Comparison of ENCODE assay signal across 8 cellular contexts in the genomic region with DNA sequence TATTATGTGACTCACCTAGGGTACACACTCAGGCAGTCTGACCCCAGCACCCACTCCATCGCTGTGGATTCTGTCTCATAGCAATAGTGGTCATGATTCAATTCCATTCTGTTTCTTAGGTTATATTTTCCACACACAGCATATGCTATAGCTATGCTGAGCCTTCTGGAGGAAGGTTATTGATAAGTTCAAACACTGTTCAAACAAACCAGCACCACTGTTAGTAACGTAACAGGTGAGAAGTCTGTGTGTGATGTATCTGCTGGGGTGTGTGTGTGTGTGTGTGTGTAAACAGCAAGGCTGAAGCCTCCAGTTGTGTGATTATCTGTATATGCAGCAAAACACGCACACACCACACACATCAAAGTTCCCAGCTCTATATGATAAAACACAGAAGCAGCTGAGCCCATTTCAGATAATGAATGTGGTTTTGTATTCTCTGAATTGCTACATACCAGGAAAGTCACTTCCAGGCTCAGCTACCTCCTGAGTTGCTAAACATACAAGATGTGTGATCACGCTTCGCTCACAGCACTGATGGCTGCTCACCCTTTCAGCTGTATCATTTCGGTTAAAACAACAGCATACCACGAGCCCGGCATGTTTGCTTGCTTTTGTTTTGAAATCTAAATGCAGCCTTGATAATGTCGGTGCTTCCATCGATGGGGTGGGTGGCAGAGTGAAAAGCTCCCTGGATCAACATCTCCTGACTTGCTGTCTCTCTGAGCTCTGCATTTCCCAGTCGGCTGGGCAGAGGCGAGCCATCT. TPM values are rescaled to one million over a fixed set of nuclear protein-coding genes. Genes with fewer than 3 reads are reported as not detected.
DNase-seq lines count a peak whose midpoint lies in the region; ATAC-seq, FAIRE-seq and TF ChIP-seq lines count a peak whose summit lies in the region.

No MANE protein-coding gene starts in this region.

- 2% methylated on average over 11 of the region's 12 CpGs for WGBS in HepG2 (ENCODE audit: low lambda C conversion rate)

- peak overlapping the region; percentile 48; the same call in 1 of the 2 replicates for H2AFZ ChIP-seq in Karpas-422 (ENCODE audit: low read length)
- no peak overlapping the region for H2AFZ ChIP-seq in HepG2 (ENCODE audit: low read length)

- no peaks in the 10 kb centered on the region for H3K9me2 ChIP-seq in Karpas-422 (replicated peaks; ENCODE audit: insufficient read depth, low read length)

- H3K36me3 ChIP-seq in A673 (ENCODE audit: insufficient read depth, low read length, poor library complexity, severe bottlenecking) (no peaks in the 10 kb centered on the region), Karpas-422 (ENCODE audit: insufficient read depth, low read length) (no peaks in the 10 kb centered on the region), HepG2 (replicated peaks in 1 of 2; ENCODE audit: control insufficient read depth in 1 of 2, insufficient read depth in 2 of 2, low read length in 2 of 2) (no peaks in the 10 kb centered on the region)

- H3K4me3 ChIP-seq in A673 (ENCODE audit: low read depth, low read length, poor library complexity, severe bottlenecking), result peak overlapping the region; percentile 14
- peak overlapping the region; percentile 9; the same call in 1 of the 2 replicates for H3K4me3 ChIP-seq in Karpas-422 (ENCODE audit: low read length)
- H3K4me3 ChIP-seq in HepG2 (replicated peaks in 1 of 3; ENCODE audit: insufficient read depth in 1 of 3, low read depth in 2 of 3, low read length in 3 of 3), result peak overlapping the region; percentile 30 to 65 (median 54)

- TF ChIP-seq CTCF in A673 (conservative IDR thresholded peaks at IDR 0.05; ENCODE audit: low read depth, low read length) (no peak), HepG2 (CRISPR knock-in tag; IDR thresholded peaks at IDR 0.05) (no peak)

- 0 out of 4 replicates have a peak, but pooled peaks of 1 of the 2 experiments have one; percentile 50 for TF ChIP-seq POLR2A in HepG2 (IDR thresholded peaks at IDR 0.05; ENCODE audit: insufficient read depth in 1 of 2, low read depth in 2 of 2, low read length in 2 of 2)

- no peaks in the 10 kb centered on the region for H3K27me3 ChIP-seq in A673 (replicated peaks; ENCODE audit: insufficient read depth, low read depth, low read length, poor library complexity)
- no peaks in the 10 kb centered on the region for H3K27me3 ChIP-seq in Karpas-422 (ENCODE audit: low read length)
- H3K27me3 ChIP-seq in HepG2 (ENCODE audit: control insufficient read depth in 1 of 2, insufficient read depth in 2 of 2, low read length in 2 of 2), result no peaks in the 10 kb centered on the region

- H3K4me2 ChIP-seq in Karpas-422 (ENCODE audit: low read depth, low read length, poor library complexity, severe bottlenecking), result peak overlapping the region; percentile 46
- H3K4me2 ChIP-seq in HepG2 (ENCODE audit: low read depth, low read length), result peak overlapping the region; percentile 95

- POLR2A ChIA-PET in A673 (lab: Charles Lee; ENCODE audit: low non-redundant PET), result interaction anchor here (0.6 kb wide), 2 partner anchors 486 to 520 kb away, joined by 3 to 4 read pairs; no protein-coding TSS in a partner anchor
- POLR2A ChIA-PET in HepG2 (lab: Yijun Ruan, JAX), result interaction anchor here (0.9 to 6.2 kb wide), 20 partner anchors 8 to 274 kb away, joined by 3 to 129 read pairs (median 8); a partner anchor contains a TSS

- CTCF ChIA-PET in A673 (lab: Charles Lee), result no interaction called here
- CTCF ChIA-PET in HepG2 (lab: Yijun Ruan, JAX; ENCODE audit: low intra/inter-chr PET ratio, low total read pairs), result no interaction called here

- H3K27ac ChIP-seq in A673 (ENCODE audit: low read depth, low read length, poor library complexity, severe bottlenecking), result peak overlapping the region; percentile 91
- no peak overlapping the region for H3K27ac ChIP-seq in Karpas-422 (ENCODE audit: low read length)
- H3K27ac ChIP-seq in HepG2 (ENCODE audit: extremely low read length, insufficient read depth, low read length), result peak overlapping the region; percentile 99

- H4K20me1 ChIP-seq in Karpas-422 (ENCODE audit: insufficient read depth, low read depth, low read length), result no peaks in the 10 kb centered on the region
- H4K20me1 ChIP-seq in HepG2 (ENCODE audit: insufficient read depth, low read length), result no peaks in the 10 kb centered on the region

- H3K9me3 ChIP-seq in A673 (ENCODE audit: low read depth, low read length, poor library complexity, severe bottlenecking) (no peaks in the 10 kb centered on the region), Karpas-422 (ENCODE audit: low read length) (no peaks in the 10 kb centered on the region), HepG2 (ENCODE audit: low read length) (no peaks in the 10 kb centered on the region)

- H3K79me2 ChIP-seq in Karpas-422 (ENCODE audit: low read length), result no peaks in the 10 kb centered on the region
- peaks cover 17% of the 10 kb centered on the region for H3K79me2 ChIP-seq in HepG2 (ENCODE audit: insufficient read depth, low read length)

- in situ Hi-C loops in HepG2 (cut with HindIII; ENCODE audit: extremely low pct_ligation_motif_present, low pct_unique_long_range_greater_than_20kb), result no loop called here

- TF ChIP-seq RAD21 in HepG2 (CRISPR knock-in tag; IDR thresholded peaks at IDR 0.05), result no peak

- TF ChIP-seq EP300 in HepG2 (IDR thresholded peaks at IDR 0.05; ENCODE audit: low read depth in 2 of 2, low read length in 2 of 2) (peak in 1 of 2 experiments; percentile 89; a peak in 2 of 4 replicates), HepG2 (CRISPR knock-in tag; IDR thresholded peaks at IDR 0.05; ENCODE audit: borderline replicate concordance) (peak; percentile 90)

- peak overlapping the region; percentile 40 for H3K9ac ChIP-seq in Karpas-422 (ENCODE audit: low read length)
- peak overlapping the region; percentile 91 for H3K9ac ChIP-seq in HepG2 (ENCODE audit: insufficient read depth, low read depth, low read length)

- intact Hi-C loops in A673 (cut with micrococcal nuclease; ENCODE audit: unreplicated experiment) (no loop called here), HepG2 (cut with micrococcal nuclease; ENCODE audit: unreplicated experiment) (loop anchor here (5.0 kb wide), 1 partner anchor 36 kb away; no protein-coding TSS in a partner anchor), sciatic nerve (cut with DNase I) (no loop called here)

- BruUV-seq in A673 (replicated peaks; lab: Mats Ljungman, UMichigan), result TSS peak; percentile 79
- TSS peak; percentile 60 for BruUV-seq in HepG2 (replicated peaks; lab: Mats Ljungman, UMichigan)

- DNase-seq in A673 (ENCODE audit: low spot score) (no peak), Karpas-422 (no peak), activated T-helper 1 cell treated with Interleukin-2 at 50 U/mL for 16 hours (ENCODE audit: low read depth) (peak; percentile 27), HepG2 (ENCODE audit: low spot score) (peak; percentile 95), NAMALWA (ENCODE audit: low spot score) (no peak), sciatic nerve (ENCODE audit: low spot score) (no peak), NCI-H69 (lab: John Stamatoyannopoulos, UW) (no peak)

- peak; percentile 94 for FAIRE-seq in HepG2 (lab: Jason Lieb, UNC)

- peaks cover 64% of the 10 kb centered on the region for H3K4me1 ChIP-seq in A673 (ENCODE audit: insufficient read depth, low read length, poor library complexity, severe bottlenecking)
- H3K4me1 ChIP-seq in Karpas-422 (ENCODE audit: low read length), result peaks cover 41% of the 10 kb centered on the region
- H3K4me1 ChIP-seq in HepG2 (ENCODE audit: insufficient read depth, low read length), result peaks cover 99% of the 10 kb centered on the region

- ATAC-seq in HepG2 (peak; percentile 76), HG03097 (IDR thresholded peaks at IDR 0.05; ENCODE audit: low FRiP score, unreplicated experiment) (no peak), sciatic nerve (no peak)

RNA-seq across cellular contexts. Expression of a gene that starts 6.8 kb away (rescaled TPM):
- total RNA-seq in A673 (2021) (6.3 and 6.4 TPM in 2 replicates), HepG2 (2016; rRNA removed; fragmentation: Illumina TruSeq; extraction: Trizol) (7.8 and 9.0 TPM in 2 replicates), sciatic nerve (75.3 TPM)
- 1.8 and 3.3 TPM in 2 replicates for total RNA-seq in Karpas-422 (2014; rRNA removed; shearing (Covaris generic); ENCODE audit: low replicate concordance)
- 2.1 and 2.5 TPM in 2 replicates for total RNA-seq in HepG2 (2016; cell fraction: cytosol; rRNA removed; fragmentation: Illumina TruSeq; extraction: Trizol; ENCODE audit: low read depth)
- 6.6 and 8.6 TPM in 2 replicates for total RNA-seq in HepG2 (2016; cell fraction: insoluble cytoplasmic fraction; rRNA removed; fragmentation: Illumina TruSeq; extraction: Trizol)
- 2.8 and 3.5 TPM in 2 replicates for total RNA-seq in HepG2 (2016; cell fraction: membrane; rRNA removed; fragmentation: Illumina TruSeq; extraction: Trizol)
- 14.8 and 16.4 TPM in 2 replicates for total RNA-seq in HepG2 (2016; cell fraction: nucleus; rRNA removed; fragmentation: Illumina TruSeq; extraction: Trizol)
- 8.0 and 9.3 TPM in 2 replicates for polyA plus RNA-seq in HepG2 (2011; rRNA removed)
- 3.1 and 3.2 TPM in 2 replicates for polyA plus RNA-seq in HepG2 (2011; cell fraction: cytosol; rRNA removed)
- 32.7 and 44.3 TPM in 2 replicates for polyA plus RNA-seq in HepG2 (2011; cell fraction: nucleus; rRNA removed)
- polyA plus RNA-seq in HepG2 (2012), result 3.7 and 4.9 TPM in 2 replicates
- polyA plus RNA-seq in HepG2 (2016; cell fraction: cytosol; fragmentation: Illumina TruSeq; extraction: Trizol; ENCODE audit: low read depth), result 0.24 and 0.25 TPM in 2 replicates
- polyA plus RNA-seq in HepG2 (2016; cell fraction: insoluble cytoplasmic fraction; fragmentation: Illumina TruSeq; extraction: Trizol; ENCODE audit: low read depth), result 2.0 and 2.7 TPM in 2 replicates
- 0.50 and 0.55 TPM in 2 replicates for polyA plus RNA-seq in HepG2 (2016; cell fraction: membrane; fragmentation: Illumina TruSeq; extraction: Trizol; ENCODE audit: low read depth)
- 10.7 and 10.9 TPM in 2 replicates for polyA plus RNA-seq in HepG2 (2016; cell fraction: nucleus; fragmentation: Illumina TruSeq; extraction: Trizol; ENCODE audit: insufficient read depth, low read depth)
- polyA minus RNA-seq in HepG2 (2011; rRNA and poly(A)+ RNA removed; ENCODE audit: low replicate concordance), result 0.72 and 21.2 TPM in 2 replicates
- polyA minus RNA-seq in HepG2 (2011; cell fraction: cytosol; rRNA and poly(A)+ RNA removed), result 6.8 and 8.6 TPM in 2 replicates
- 43.0 and 46.7 TPM in 2 replicates for polyA minus RNA-seq in HepG2 (2011; cell fraction: nucleus; rRNA and poly(A)+ RNA removed)

RNA-seq across cellular contexts. Expression of a gene that starts 11.6 kb away (rescaled TPM):
- total RNA-seq in A673 (2021), result 63.5 and 68.8 TPM in 2 replicates
- total RNA-seq in Karpas-422 (2014; rRNA removed; shearing (Covaris generic); ENCODE audit: low replicate concordance), result 69.7 and 74.6 TPM in 2 replicates
- total RNA-seq in HepG2 (2016; rRNA removed; fragmentation: Illumina TruSeq; extraction: Trizol), result 115 and 122 TPM in 2 replicates
- 141 and 162 TPM in 2 replicates for total RNA-seq in HepG2 (2016; cell fraction: cytosol; rRNA removed; fragmentation: Illumina TruSeq; extraction: Trizol; ENCODE audit: low read depth)
- total RNA-seq in HepG2 (2016; cell fraction: insoluble cytoplasmic fraction; rRNA removed; fragmentation: Illumina TruSeq; extraction: Trizol), result 99.8 and 128 TPM in 2 replicates
- 204 and 226 TPM in 2 replicates for total RNA-seq in HepG2 (2016; cell fraction: membrane; rRNA removed; fragmentation: Illumina TruSeq; extraction: Trizol)
- total RNA-seq in HepG2 (2016; cell fraction: nucleus; rRNA removed; fragmentation: Illumina TruSeq; extraction: Trizol), result 42.6 and 50.7 TPM in 2 replicates
- polyA plus RNA-seq in HepG2 (2011; rRNA removed), result 115 and 146 TPM in 2 replicates
- 68.6 and 128 TPM in 2 replicates for polyA plus RNA-seq in HepG2 (2011; cell fraction: cytosol; rRNA removed)
- 20.1 and 32.1 TPM in 2 replicates for polyA plus RNA-seq in HepG2 (2011; cell fraction: nucleus; rRNA removed)
- 136 and 145 TPM in 2 replicates for polyA plus RNA-seq in HepG2 (2012)
- 197 and 237 TPM in 2 replicates for polyA plus RNA-seq in HepG2 (2016; cell fraction: cytosol; fragmentation: Illumina TruSeq; extraction: Trizol; ENCODE audit: low read depth)
- polyA plus RNA-seq in HepG2 (2016; cell fraction: insoluble cytoplasmic fraction; fragmentation: Illumina TruSeq; extraction: Trizol; ENCODE audit: low read depth), result 161 and 168 TPM in 2 replicates
- 243 and 290 TPM in 2 replicates for polyA plus RNA-seq in HepG2 (2016; cell fraction: membrane; fragmentation: Illumina TruSeq; extraction: Trizol; ENCODE audit: low read depth)
- 104 and 106 TPM in 2 replicates for polyA plus RNA-seq in HepG2 (2016; cell fraction: nucleus; fragmentation: Illumina TruSeq; extraction: Trizol; ENCODE audit: insufficient read depth, low read depth)
- polyA minus RNA-seq in HepG2 (2011; rRNA and poly(A)+ RNA removed; ENCODE audit: low replicate concordance), result 17.9 and 35.5 TPM in 2 replicates
- 42.3 and 45.6 TPM in 2 replicates for polyA minus RNA-seq in HepG2 (2011; cell fraction: cytosol; rRNA and poly(A)+ RNA removed)
- 15.8 and 23.1 TPM in 2 replicates for polyA minus RNA-seq in HepG2 (2011; cell fraction: nucleus; rRNA and poly(A)+ RNA removed)
- 25.8 TPM for total RNA-seq in sciatic nerve

Comparison
In these comparisons a context has a peak if more than half of its experiments do, and no peak if none do; other contexts are left out.
1. DNase-seq: peak in activated T-helper 1 cell treated with Interleukin-2 at 50 U/mL for 16 hours (single experiment) and HepG2 (single experiment); none in A673 (single experiment), Karpas-422 (single experiment), NAMALWA (single experiment), sciatic nerve (single experiment) and NCI-H69 (single experiment).
2. Peak in every context shown above with its lines, with median percentiles within 50 percentile points of each other: H3K4me3 ChIP-seq.